Comparison of ENCODE assay signal across 8 cellular contexts in the genomic region with DNA sequence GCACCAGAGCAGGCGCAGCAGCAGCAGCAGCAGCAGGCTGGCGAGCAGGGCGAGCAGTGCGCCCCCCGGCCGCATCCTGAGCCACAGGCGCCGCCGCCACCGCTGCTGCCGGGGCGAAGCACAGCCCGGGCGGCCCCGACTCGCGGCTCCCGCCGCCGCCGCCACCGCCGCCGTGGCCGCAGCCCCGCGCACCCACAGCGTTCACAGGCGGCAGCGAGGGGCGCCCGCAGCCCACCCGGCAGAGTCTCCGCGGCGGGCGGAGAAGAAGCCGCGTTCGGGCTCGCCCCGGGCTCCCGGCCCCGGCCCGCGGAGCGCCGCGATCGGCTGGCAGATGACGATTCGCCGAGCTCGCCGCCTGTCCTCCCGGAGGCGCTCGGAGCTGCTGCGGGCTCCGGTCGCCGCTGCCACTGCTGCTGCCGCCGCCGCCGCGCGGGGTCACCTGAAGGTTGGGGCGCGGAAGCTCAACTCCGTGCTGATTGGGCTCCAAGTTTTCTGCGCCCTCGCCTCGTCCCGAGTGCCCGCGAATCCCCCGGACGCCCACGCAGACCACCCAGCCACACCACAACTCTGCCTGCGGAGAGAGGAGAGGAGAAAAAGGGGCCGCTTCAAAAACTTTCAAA. TPM values are rescaled to one million over a fixed set of nuclear protein-coding genes. Genes with fewer than 3 reads are reported as not detected.
DNase-seq lines count a peak whose midpoint lies in the region; ATAC-seq, FAIRE-seq and TF ChIP-seq lines count a peak whose summit lies in the region.

A gene with protein sequence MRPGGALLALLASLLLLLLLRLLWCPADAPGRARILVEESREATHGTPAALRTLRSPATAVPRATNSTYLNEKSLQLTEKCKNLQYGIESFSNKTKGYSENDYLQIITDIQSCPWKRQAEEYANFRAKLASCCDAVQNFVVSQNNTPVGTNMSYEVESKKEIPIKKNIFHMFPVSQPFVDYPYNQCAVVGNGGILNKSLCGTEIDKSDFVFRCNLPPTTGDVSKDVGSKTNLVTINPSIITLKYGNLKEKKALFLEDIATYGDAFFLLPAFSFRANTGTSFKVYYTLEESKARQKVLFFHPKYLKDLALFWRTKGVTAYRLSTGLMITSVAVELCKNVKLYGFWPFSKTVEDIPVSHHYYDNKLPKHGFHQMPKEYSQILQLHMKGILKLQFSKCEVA (minus strand): TSS at position 415 of the 620 bp plus-strand sequence. CDS start 340 bp downstream, at position 75.

- H3K4me2 ChIP-seq in keratinocyte (ENCODE audit: control insufficient read depth, extremely low read depth, insufficient read depth, low read depth, low read length) = peak within 1 kb of the TSS; percentile 85

- peak within 1 kb of the TSS; percentile 57 for H3K27ac Mint-ChIP-seq in T-helper 17 cell
- no peak within 1 kb of the TSS for H3K27ac Mint-ChIP-seq in brain

- peak within 1 kb of the TSS; percentile 78 for H2AFZ ChIP-seq in keratinocyte (ENCODE audit: control insufficient read depth, low read length)

- TF ChIP-seq POLR2A in GM18505 (IDR thresholded peaks at IDR 0.05; ENCODE audit: borderline replicate concordance, extremely low read depth, insufficient read depth, insufficient read length) = no peak

- H3K9me3 ChIP-seq in T-helper 17 cell (ENCODE audit: control insufficient read depth, low read length, poor library complexity, severe bottlenecking) = no peaks in the 10 kb centered on the region
- no peaks in the 10 kb centered on the region for H3K9me3 ChIP-seq in keratinocyte (ENCODE audit: control insufficient read depth, low read depth, low read length)

- FAIRE-seq in keratinocyte (lab: Jason Lieb, UNC) = no peak

- H3K36me3 ChIP-seq in keratinocyte (ENCODE audit: control insufficient read depth in 2 of 2, extremely low read depth in 1 of 2, insufficient read depth in 2 of 2, low read length in 2 of 2) = no peaks in the 10 kb centered on the region

- dilution Hi-C loops in keratinocyte (cut with MboI; ENCODE audit: extremely low pct_ligation_motif_present, low sequenced_read_pairs) = no loop called here

- H3K4me3 ChIP-seq in keratinocyte (ENCODE audit: control insufficient read depth in 2 of 3, extremely low read depth in 1 of 3, insufficient read depth in 2 of 3, low read depth in 1 of 3, low read length in 3 of 3) = peak within 1 kb of the TSS; percentile 32 to 70 (median 59)

- DNase-seq in T-helper 17 cell (peak; percentile 34 to 48 (median 42)), keratinocyte (ENCODE audit: low read depth, low spot score) (no peak), SKM-1 treated with dmso at 0.1 percent for 144 hours (lab: John Stamatoyannopoulos, UW; ENCODE audit: unreplicated experiment) (no peak), OCI-M1 (lab: John Stamatoyannopoulos, UW) (no peak)
- DNase-seq in stimulated activated CD4-positive, alpha-beta T cell treated with anti-CD3 and anti-CD28 coated beads, Interleukin-1b, Interleukin-23, amount 100 ng/mL, for 4 hours (ENCODE audit: low read depth in 2 of 2) = peak; percentile 21 to 36

- H3K9ac ChIP-seq in keratinocyte (ENCODE audit: control insufficient read depth, extremely low read depth, insufficient read depth, low read length) = no peak within 1 kb of the TSS

- H3K27me3 Mint-ChIP-seq in T-helper 17 cell (no peaks in the 10 kb centered on the region), brain (peaks cover 75% of the 10 kb centered on the region)

- H3K79me2 ChIP-seq in keratinocyte (ENCODE audit: control insufficient read depth, insufficient read depth, low read length) = no peaks in the 10 kb centered on the region

- no peaks in the 10 kb centered on the region for H4K20me1 ChIP-seq in keratinocyte (ENCODE audit: control insufficient read depth, extremely low read depth, insufficient read depth, low read length)

- H3K4me3 Mint-ChIP-seq in T-helper 17 cell (peak within 1 kb of the TSS; percentile 93), brain (peak within 1 kb of the TSS; percentile 82 to 88 (median 85))

- no peak within 1 kb of the TSS for H3K27ac ChIP-seq in keratinocyte (ENCODE audit: control insufficient read depth, insufficient read depth, low read length)

- H3K4me1 Mint-ChIP-seq in T-helper 17 cell = peaks cover 12% of the 10 kb centered on the region
- H3K4me1 Mint-ChIP-seq in brain = peaks cover 14% of the 10 kb centered on the region

- H3K4me1 ChIP-seq in keratinocyte (ENCODE audit: control insufficient read depth, extremely low read depth, insufficient read depth, low read length) = peaks cover 5% of the 10 kb centered on the region

- H3K9me3 Mint-ChIP-seq in brain = peaks cover 19 to 21% (median 20%) of the 10 kb centered on the region in 5 experiments

- ATAC-seq in GM18505 (IDR thresholded peaks at IDR 0.05; ENCODE audit: unreplicated experiment) (peak; percentile 70), HG02798 (IDR thresholded peaks at IDR 0.05; ENCODE audit: poor library complexity, unreplicated experiment) (peak; percentile 67), T-helper 17 cell (peak; percentile 78)

- H3K27me3 ChIP-seq in keratinocyte (ENCODE audit: control insufficient read depth, extremely low read depth, insufficient read depth, low read length) = peaks cover 4% of the 10 kb centered on the region

- H3K36me3 Mint-ChIP-seq in T-helper 17 cell (ENCODE audit: low read depth) (no peaks in the 10 kb centered on the region), brain (no peaks in the 10 kb centered on the region)

- no peaks in the 10 kb centered on the region for H3K9me1 ChIP-seq in keratinocyte (ENCODE audit: control insufficient read depth, extremely low read depth, insufficient read depth, low read length)

- TF ChIP-seq CTCF in brain (conservative IDR thresholded peaks at IDR 0.05) (no peak), keratinocyte (optimal IDR thresholded peaks at IDR 0.05 in 1 of 3, IDR thresholded peaks at IDR 0.05 in 1 of 3, conservative IDR thresholded peaks at IDR 0.05 in 1 of 3; ENCODE audit: extremely low read depth in 1 of 3, insufficient read depth in 2 of 3, low read length in 3 of 3) (peak in 1 of 3 experiments; percentile 19)

RNA-seq across cellular contexts. Expression of the gene that starts here (rescaled TPM):
- total RNA-seq in T-helper 17 cell = 1 to 10 TPM in 1 of 2 donors, under 1 TPM in 1; 0.72 to 4.1 TPM
- 0.46 TPM for polyA plus RNA-seq in brain (ENCODE audit: insufficient read depth, low read depth, low replicate concordance)
- not detected in 3 replicates for polyA plus RNA-seq in keratinocyte
- not detected for polyA plus RNA-seq in keratinocyte (2011; ENCODE audit: low read depth)
- not detected in 2 replicates for polyA plus RNA-seq in keratinocyte (2011; cell fraction: cytosol; rRNA removed)
- not detected in 2 replicates for polyA plus RNA-seq in keratinocyte (2011; cell fraction: nucleus; rRNA removed)
- not detected in 2 replicates for polyA plus RNA-seq in keratinocyte (2012; ENCODE audit: low replicate concordance)
- not detected in 3 replicates for polyA minus RNA-seq in keratinocyte
- not detected for polyA minus RNA-seq in keratinocyte (2011; cell fraction: cytosol; rRNA and poly(A)+ RNA removed)
- not detected in 2 replicates for polyA minus RNA-seq in keratinocyte (2011; cell fraction: nucleus; rRNA and poly(A)+ RNA removed)

Comparison
In these comparisons a context has a peak if more than half of its experiments do, and no peak if none do; other contexts are left out.
1. DNase-seq: peak in T-helper 17 cell (3 of 3) and stimulated activated CD4-positive, alpha-beta T cell treated with anti-CD3 and anti-CD28 coated beads, Interleukin-1b, Interleukin-23, amount 100 ng/mL, for 4 hours (2 of 2); none in keratinocyte (single experiment), SKM-1 treated with dmso at 0.1 percent for 144 hours (single experiment) and OCI-M1 (single experiment).
2. Peak in every context shown above with its lines, with median percentiles within 50 percentile points of each other: ATAC-seq.